ENCODE assay signal across 18 cellular contexts in genomic region chr9:94929373-94929764, GRCh38.
A peak's percentile ranks its signal among the peaks of the same experiment; 100 is the strongest.
DNase-seq lines count a peak whose midpoint lies in the region; ATAC-seq and TF ChIP-seq lines count a peak whose summit lies in the region.
"Had no signal": no experiment of that assay in that cellular context is flagged by ENCODE, and none has a peak within 500 bp of the region (broad histone marks: within the 10 kb centered on the region; RNA-seq: fewer than 3 reads in every experiment).

No MANE protein-coding gene starts in this region.

- no peaks in the 10 kb centered on the region for H3K27me3 ChIP-seq in right atrium auricular region
- H3K27me3 ChIP-seq: BLaER1 had no signal

- TF ChIP-seq CTCF in right atrium auricular region (IDR thresholded peaks at IDR 0.05) (no peak), GM10266 (IDR thresholded peaks at IDR 0.05; ENCODE audit: control insufficient read depth, insufficient read depth, low read depth, missing control alignments) (no peak)

- peak; percentile 99 for DNase-seq in M059J (ENCODE audit: low read depth)
- peak; percentile 100 for DNase-seq in dermis blood vessel endothelial cell
- no peak for DNase-seq in right atrium auricular region (ENCODE audit: low spot score)
- no peak for DNase-seq in sciatic nerve (ENCODE audit: low spot score)
- DNase-seq in GM10266 (ENCODE audit: extremely low spot score) = no peak
- no peak for DNase-seq in NCI-H1930 (lab: John Stamatoyannopoulos, UW)
- no peak for DNase-seq in HK-2 (ENCODE audit: unreplicated experiment)
- no peak for DNase-seq in erythroblast (lab: John Stamatoyannopoulos, UW)
- DNase-seq: activated CD4-positive, alpha-beta T cell treated with anti-CD3 and anti-CD28 coated beads, Interleukin-2, amount 50 U/mL, for 48 hours; activated gamma-delta T cell; H9; MM.1S; NCI-H2227 treated with DMSO at 0.1 percent for 48 hours; stimulated activated CD4-positive, alpha-beta T cell treated with anti-CD3 and anti-CD28 coated beads, Interleukin-2, amount 100 ng/mL, for 48 hours; stimulated activated naive B cell treated with anti-CD40 and anti-IgM and Interleukin-4, amounts not matched to agents 10 μg/mL and 1 μg/mL and 100 μg/mL, for 72 hours had no signal

- H3K4me1 ChIP-seq in right atrium auricular region = peaks cover 0 to 23% of the 10 kb centered on the region in 2 donors
- H3K4me1 ChIP-seq: parathyroid adenoma had no signal

- H3K9me3 ChIP-seq in right atrium auricular region = no peaks in the 10 kb centered on the region
- H3K9me3 ChIP-seq: BLaER1 had no signal

- ATAC-seq in sciatic nerve = peak; percentile 8
- ATAC-seq: stimulated activated naive B cell treated with anti-CD40 and anti-IgM and Interleukin-4, amounts not matched to agents 10 μg/mL and 1 μg/mL and 100 μg/mL, for 72 hours had no signal

- H3K4me3 ChIP-seq in right atrium auricular region = no peak overlapping the region
- H3K4me3 ChIP-seq: BLaER1, PC-9 had no signal

- intact Hi-C loops in sciatic nerve (cut with DNase I) = no loop called here

- no peak for TF ChIP-seq POLR2A in erythroblast (IDR thresholded peaks at IDR 0.05; ENCODE audit: low read length)

- no peaks in the 10 kb centered on the region for H3K36me3 ChIP-seq in right atrium auricular region

- peak overlapping the region; percentile 11 to 38 for H3K27ac ChIP-seq in right atrium auricular region
- H3K27ac ChIP-seq: BLaER1, parathyroid adenoma, PC-9 had no signal

Comparison
In these comparisons a context has a peak if more than half of its experiments do, and no peak if none do; other contexts are left out.
1. DNase-seq: peak in M059J (single experiment) and dermis blood vessel endothelial cell (single experiment); none in right atrium auricular region (single experiment), sciatic nerve (single experiment), GM10266 (single experiment), NCI-H1930 (0 of 2), HK-2 (single experiment) and erythroblast (0 of 2).